In the genomic region with DNA sequence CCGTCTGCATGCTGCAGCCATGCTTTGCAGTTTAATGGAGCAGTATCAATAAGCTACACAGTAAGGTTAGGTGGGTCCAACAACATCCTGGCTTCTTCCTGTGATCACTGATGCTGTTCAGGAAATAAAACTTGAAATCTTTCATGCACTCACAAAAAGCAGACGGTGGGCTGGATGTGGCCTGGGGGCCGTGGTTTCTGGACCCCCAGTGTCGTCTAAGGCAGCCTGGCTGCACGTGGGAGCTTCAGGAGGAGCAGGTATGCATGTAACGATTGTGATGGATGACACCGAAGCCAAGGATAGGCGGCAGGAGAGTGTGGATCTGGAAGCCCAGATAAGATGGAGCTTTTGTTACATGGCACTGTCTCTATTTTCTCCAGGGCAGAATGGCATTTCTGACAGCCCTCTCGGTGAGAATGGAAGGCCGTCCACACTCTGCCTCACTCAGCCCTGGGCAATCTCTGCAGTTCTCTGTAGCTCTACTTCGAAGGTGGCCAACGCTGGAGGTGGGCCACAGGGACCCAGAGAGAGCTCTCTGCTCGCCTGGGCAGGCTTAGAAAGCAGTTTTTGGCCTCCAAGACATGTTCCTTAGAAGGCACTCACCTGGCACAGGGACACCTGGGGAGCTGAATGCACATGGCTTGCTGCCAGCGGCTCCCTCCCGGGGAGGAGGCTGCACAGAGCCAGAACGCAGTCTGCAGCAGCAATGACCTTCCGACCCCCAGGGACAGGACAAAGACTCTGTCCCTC, we compare ENCODE assay signal across 1 cellular context.
TF ChIP-seq lines count a peak whose summit lies in the region.

No MANE protein-coding gene starts in this region.

TF ChIP-seq in HepG2, 621 proteins besides CTCF, POLR2A, EP300 and RAD21 (continued from another document):
- TF ChIP-seq, protein P1, sequence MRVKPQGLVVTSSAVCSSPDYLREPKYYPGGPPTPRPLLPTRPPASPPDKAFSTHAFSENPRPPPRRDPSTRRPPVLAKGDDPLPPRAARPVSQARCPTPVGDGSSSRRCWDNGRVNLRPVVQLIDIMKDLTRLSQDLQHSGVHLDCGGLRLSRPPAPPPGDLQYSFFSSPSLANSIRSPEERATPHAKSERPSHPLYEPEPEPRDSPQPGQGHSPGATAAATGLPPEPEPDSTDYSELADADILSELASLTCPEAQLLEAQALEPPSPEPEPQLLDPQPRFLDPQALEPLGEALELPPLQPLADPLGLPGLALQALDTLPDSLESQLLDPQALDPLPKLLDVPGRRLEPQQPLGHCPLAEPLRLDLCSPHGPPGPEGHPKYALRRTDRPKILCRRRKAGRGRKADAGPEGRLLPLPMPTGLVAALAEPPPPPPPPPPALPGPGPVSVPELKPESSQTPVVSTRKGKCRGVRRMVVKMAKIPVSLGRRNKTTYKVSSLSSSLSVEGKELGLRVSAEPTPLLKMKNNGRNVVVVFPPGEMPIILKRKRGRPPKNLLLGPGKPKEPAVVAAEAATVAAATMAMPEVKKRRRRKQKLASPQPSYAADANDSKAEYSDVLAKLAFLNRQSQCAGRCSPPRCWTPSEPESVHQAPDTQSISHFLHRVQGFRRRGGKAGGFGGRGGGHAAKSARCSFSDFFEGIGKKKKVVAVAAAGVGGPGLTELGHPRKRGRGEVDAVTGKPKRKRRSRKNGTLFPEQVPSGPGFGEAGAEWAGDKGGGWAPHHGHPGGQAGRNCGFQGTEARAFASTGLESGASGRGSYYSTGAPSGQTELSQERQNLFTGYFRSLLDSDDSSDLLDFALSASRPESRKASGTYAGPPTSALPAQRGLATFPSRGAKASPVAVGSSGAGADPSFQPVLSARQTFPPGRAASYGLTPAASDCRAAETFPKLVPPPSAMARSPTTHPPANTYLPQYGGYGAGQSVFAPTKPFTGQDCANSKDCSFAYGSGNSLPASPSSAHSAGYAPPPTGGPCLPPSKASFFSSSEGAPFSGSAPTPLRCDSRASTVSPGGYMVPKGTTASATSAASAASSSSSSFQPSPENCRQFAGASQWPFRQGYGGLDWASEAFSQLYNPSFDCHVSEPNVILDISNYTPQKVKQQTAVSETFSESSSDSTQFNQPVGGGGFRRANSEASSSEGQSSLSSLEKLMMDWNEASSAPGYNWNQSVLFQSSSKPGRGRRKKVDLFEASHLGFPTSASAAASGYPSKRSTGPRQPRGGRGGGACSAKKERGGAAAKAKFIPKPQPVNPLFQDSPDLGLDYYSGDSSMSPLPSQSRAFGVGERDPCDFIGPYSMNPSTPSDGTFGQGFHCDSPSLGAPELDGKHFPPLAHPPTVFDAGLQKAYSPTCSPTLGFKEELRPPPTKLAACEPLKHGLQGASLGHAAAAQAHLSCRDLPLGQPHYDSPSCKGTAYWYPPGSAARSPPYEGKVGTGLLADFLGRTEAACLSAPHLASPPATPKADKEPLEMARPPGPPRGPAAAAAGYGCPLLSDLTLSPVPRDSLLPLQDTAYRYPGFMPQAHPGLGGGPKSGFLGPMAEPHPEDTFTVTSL (CRISPR knock-in tag; IDR thresholded peaks at IDR 0.05; ENCODE audit: borderline replicate concordance): no peak
- TF ChIP-seq JDP2 (CRISPR knock-in tag; IDR thresholded peaks at IDR 0.05; ENCODE audit: borderline replicate concordance) (no peak), CBX1 (IDR thresholded peaks at IDR 0.05; ENCODE audit: low read depth) (no peak), RELA (CRISPR knock-in tag; IDR thresholded peaks at IDR 0.05) (no peak), ZZZ3 (CRISPR knock-in tag; IDR thresholded peaks at IDR 0.05; ENCODE audit: borderline replicate concordance) (no peak)
- TF ChIP-seq, protein P2, sequence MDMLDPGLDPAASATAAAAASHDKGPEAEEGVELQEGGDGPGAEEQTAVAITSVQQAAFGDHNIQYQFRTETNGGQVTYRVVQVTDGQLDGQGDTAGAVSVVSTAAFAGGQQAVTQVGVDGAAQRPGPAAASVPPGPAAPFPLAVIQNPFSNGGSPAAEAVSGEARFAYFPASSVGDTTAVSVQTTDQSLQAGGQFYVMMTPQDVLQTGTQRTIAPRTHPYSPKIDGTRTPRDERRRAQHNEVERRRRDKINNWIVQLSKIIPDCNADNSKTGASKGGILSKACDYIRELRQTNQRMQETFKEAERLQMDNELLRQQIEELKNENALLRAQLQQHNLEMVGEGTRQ (IDR thresholded peaks at IDR 0.05; ENCODE audit: low read depth, low read length): no peak
- TF ChIP-seq, protein P2 (CRISPR knock-in tag; IDR thresholded peaks at IDR 0.05; ENCODE audit: borderline replicate concordance): no peak
- TF ChIP-seq, protein P3, sequence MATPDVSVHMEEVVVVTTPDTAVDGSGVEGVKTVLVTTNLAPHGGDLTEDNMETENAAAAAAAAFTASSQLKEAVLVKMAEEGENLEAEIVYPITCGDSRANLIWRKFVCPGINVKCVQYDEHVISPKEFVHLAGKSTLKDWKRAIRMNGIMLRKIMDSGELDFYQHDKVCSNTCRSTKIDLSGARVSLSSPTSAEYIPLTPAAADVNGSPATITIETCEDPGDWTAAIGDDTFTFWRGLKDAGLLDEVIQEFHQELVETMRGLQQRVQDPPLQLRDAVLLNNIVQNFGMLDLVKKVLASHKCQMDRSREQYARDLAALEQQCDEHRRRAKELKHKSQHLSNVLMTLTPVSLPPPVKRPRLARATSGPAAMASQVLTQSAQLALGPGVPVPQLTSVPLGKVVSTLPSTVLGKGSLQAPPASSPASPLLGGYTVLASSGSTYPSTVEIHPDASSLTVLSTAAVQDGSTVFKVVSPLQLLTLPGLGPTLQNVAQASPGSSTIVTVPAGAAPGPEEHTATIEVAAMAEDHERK (CRISPR knock-in tag; IDR thresholded peaks at IDR 0.05; ENCODE audit: low read depth): no peak
TF ChIP-seq in HepG2: peak in this region for 0.
